Comparison of ENCODE assay signal across 10 cellular contexts in the genomic region with DNA sequence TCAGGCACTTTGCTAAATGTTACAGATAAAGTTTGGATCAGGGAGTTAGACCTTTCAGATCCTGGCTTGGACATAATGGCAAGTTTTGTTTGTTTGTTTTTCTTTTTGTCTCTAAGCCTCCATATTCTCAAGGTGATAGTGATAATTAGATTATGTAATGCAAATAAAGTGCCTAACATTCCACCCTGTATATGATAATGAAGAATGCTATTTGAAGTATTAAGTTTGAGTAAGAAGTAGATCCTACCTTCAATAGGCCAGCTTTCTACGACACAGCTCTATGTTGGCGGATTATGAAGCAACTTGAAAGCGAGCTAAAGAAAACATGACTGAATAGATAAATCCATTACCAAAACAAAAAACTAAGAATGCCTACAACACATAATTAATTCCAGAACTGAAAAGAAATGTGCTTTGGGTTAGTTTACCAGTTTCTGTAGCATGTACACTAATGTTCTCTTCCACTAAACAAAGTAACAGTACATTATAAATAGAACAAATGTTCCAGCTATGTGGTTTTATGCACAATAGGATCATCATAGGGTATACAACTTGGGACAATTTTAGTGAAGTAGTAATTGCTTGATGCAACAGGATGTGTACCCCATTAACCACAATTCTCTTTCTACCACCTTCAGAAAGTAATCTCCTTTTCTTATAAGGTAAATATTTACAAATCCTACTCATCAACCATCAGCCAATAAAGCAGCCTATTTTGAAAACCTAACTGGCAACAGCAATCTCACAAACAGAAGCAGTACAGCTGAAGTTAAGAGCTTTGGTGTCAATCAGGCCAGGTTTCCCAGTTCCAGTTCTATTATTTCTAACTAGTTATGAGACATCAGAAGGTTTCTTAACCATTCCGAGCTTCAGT. TPM values are rescaled to one million over a fixed set of nuclear protein-coding genes. Genes with fewer than 3 reads are reported as not detected.
DNase-seq lines count a peak whose midpoint lies in the region; ATAC-seq and TF ChIP-seq lines count a peak whose summit lies in the region.
"Had no signal": no experiment of that assay in that cellular context is flagged by ENCODE, and none has a peak within 500 bp of the region (broad histone marks: within the 10 kb centered on the region; RNA-seq: fewer than 3 reads in every experiment).

No MANE protein-coding gene starts in this region.

- no peaks in the 10 kb centered on the region for H3K27me3 ChIP-seq in HUES48 (ENCODE audit: control insufficient read depth, insufficient read depth, low read length)
- H3K27me3 ChIP-seq in mesendoderm (ENCODE audit: insufficient read depth, low read length, poor library complexity), result no peaks in the 10 kb centered on the region

- H3K4ac ChIP-seq in mesendoderm (ENCODE audit: low read depth, low read length), result no peak overlapping the region

- H4K8ac ChIP-seq in mesendoderm (ENCODE audit: low read depth, low read length), result no peak overlapping the region

- peaks cover 14% of the 10 kb centered on the region for H3K27me3 Mint-ChIP-seq in brain

- H3K4me3 ChIP-seq in AG04449 (ENCODE audit: low read depth, low read length) (peak overlapping the region; percentile 82), HUES48 (ENCODE audit: low read depth, low read length) (peak overlapping the region; percentile 83), mesendoderm (ENCODE audit: low read length) (no peak overlapping the region)

- DNase-seq in AG04449 (ENCODE audit: low read depth, low spot score) (no peak), mesendoderm (no peak), SW 1271 (lab: John Stamatoyannopoulos, UW) (no peak), NCI-H1105 treated with DMSO at 0.1 percent for 48 hours (lab: John Stamatoyannopoulos, UW) (no peak)
- no peak for DNase-seq in stimulated activated naive CD4-positive, alpha-beta T cell treated with Interleukin-2 at 50 U/mL for 16 hours (lab: John Stamatoyannopoulos, UW)
- DNase-seq: activated CD4-positive, alpha-beta T cell treated with anti-CD3 and anti-CD28 coated beads, Interleukin-2, amount 50 U/mL, for 1 hour; midbrain had no signal

- H3K36me3 ChIP-seq in HUES48 (ENCODE audit: control insufficient read depth, insufficient read depth, low read length) (peaks cover 22% of the 10 kb centered on the region), mesendoderm (ENCODE audit: control insufficient read depth, insufficient read depth, low read length) (no peaks in the 10 kb centered on the region)

- no peak overlapping the region for H4K5ac ChIP-seq in mesendoderm (ENCODE audit: low read length)

- peaks cover 33% of the 10 kb centered on the region for H3K79me2 ChIP-seq in mesendoderm (ENCODE audit: control insufficient read depth, insufficient read depth, low read length)

- peak overlapping the region; percentile 18 for H3K4me2 ChIP-seq in mesendoderm (ENCODE audit: low read length)

- H2AK5ac ChIP-seq in mesendoderm (ENCODE audit: low read length), result no peak overlapping the region

- no CpG with 5 or more reads among the region's 4 CpGs for WGBS in mesendoderm (ENCODE audit: extremely low coverage, insufficient coverage, low lambda C conversion rate)

- H3K79me1 ChIP-seq in mesendoderm (ENCODE audit: low read length), result peaks cover 6% of the 10 kb centered on the region

- H2BK120ac ChIP-seq in mesendoderm (ENCODE audit: low read depth, low read length), result no peak overlapping the region

- H3K9me3 Mint-ChIP-seq in brain, result peaks cover 3 to 31% (median 21%) of the 10 kb centered on the region in 5 experiments

- H3K4me3 Mint-ChIP-seq in brain, result peak overlapping the region; percentile 91 to 99 (median 96)

- peaks cover 30% of the 10 kb centered on the region for H3K36me3 Mint-ChIP-seq in brain

- no peak overlapping the region for H3K23ac ChIP-seq in mesendoderm (ENCODE audit: low read length)

- no peak for ATAC-seq in HG02678 (IDR thresholded peaks at IDR 0.05; ENCODE audit: unreplicated experiment)

- H3K4me1 ChIP-seq in HUES48 (ENCODE audit: control insufficient read depth, insufficient read depth, low read length), result peaks cover 10% of the 10 kb centered on the region; the same call in 1 of the 2 replicates
- no peaks in the 10 kb centered on the region for H3K4me1 ChIP-seq in mesendoderm (ENCODE audit: control insufficient read depth, low read depth, low read length)

- H3K56ac ChIP-seq in mesendoderm (ENCODE audit: low read length), result no peak overlapping the region

- H3K27ac ChIP-seq in HUES48 (ENCODE audit: low read depth, low read length) (no peak overlapping the region), mesendoderm (ENCODE audit: low read depth, low read length) (no peak overlapping the region)

- H3K9ac ChIP-seq in HUES48 (ENCODE audit: low read depth, low read length) (0 out of 2 replicates have a peak overlapping the region, but pooled peaks have one; percentile 14), mesendoderm (ENCODE audit: low read length) (peak overlapping the region; percentile 33)

- peaks cover 50% of the 10 kb centered on the region for H3K4me1 Mint-ChIP-seq in brain

- H3K9me3 ChIP-seq in HUES48 (ENCODE audit: control insufficient read depth, insufficient read depth, low read length), result peaks cover 7% of the 10 kb centered on the region

- POLR2A ChIA-PET in AG04449 (lab: Yijun Ruan, JAX), result no interaction called here

- CTCF ChIA-PET in AG04449 (lab: Yijun Ruan, JAX), result interaction anchor here (1.3 kb wide), 1 partner anchor 15 kb away, joined by 3 read pairs; no protein-coding TSS in a partner anchor

- H3K18ac ChIP-seq in mesendoderm (ENCODE audit: low read length), result no peak overlapping the region

- H2BK5ac ChIP-seq in mesendoderm (ENCODE audit: low read length), result no peak overlapping the region

- peak overlapping the region in 2 of 5 experiments; percentile 24 to 97 for H3K27ac Mint-ChIP-seq in brain

- TF ChIP-seq CTCF in AG04449 (IDR thresholded peaks at IDR 0.05; ENCODE audit: insufficient read depth, low read length, missing control alignments), result no peak
- no peak for TF ChIP-seq CTCF in brain (conservative IDR thresholded peaks at IDR 0.05)

- no peak overlapping the region for H2BK15ac ChIP-seq in mesendoderm (replicated peaks; ENCODE audit: low read depth)

RNA-seq across cellular contexts. Expression of gene SEM1, which starts 1.5 kb away (rescaled TPM):
- 206 TPM for polyA plus RNA-seq in brain (ENCODE audit: insufficient read depth, low read depth, low replicate concordance)
- polyA plus RNA-seq in mesendoderm (2013, experiment 1 of 2), result 148 TPM
- polyA plus RNA-seq in mesendoderm (2013, experiment 2 of 2), result 152 TPM
